In the genomic region with DNA sequence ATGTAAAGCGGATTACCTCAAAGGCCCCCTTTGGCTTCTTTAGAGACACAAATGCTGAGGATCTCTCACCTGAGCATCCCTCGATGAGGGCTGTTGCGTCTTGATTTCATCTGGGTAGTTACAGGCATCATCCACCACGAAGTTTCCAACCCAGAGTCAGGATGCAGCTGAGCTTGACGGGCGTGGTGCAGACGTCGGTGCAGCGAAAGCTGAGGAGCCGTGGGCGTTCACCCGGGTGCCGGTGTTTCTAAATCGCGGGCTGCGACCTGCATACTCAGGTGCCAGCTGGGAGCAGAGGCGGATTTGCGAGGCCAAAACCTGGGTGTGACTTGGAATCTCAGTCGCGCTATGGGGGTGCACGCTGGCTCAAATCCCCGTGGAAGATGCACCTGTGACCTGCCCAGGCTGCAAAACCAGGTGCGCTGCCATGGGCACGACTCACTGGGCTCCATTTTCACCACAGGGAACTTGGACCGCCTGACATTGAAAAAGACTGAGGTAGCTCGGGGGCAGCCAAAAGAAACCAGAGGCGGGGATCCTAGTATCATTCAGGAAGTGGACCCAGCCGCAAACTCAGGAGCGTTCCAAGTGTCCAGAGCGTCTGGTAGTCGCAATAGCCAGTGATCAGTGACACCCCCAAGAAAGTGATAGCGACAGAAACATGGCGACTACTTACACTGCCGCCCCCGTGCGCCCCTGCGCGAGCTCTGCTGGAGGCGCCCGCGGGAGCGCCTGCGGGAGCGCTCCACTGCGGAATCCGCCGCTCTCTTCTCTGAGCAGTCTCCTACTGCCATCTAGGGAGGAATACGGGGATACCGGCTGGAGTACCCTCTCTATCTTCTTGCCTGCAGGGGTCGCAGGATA, we compare ENCODE assay signal across 8 cellular contexts. TPM values are rescaled to one million over a fixed set of nuclear protein-coding genes. Genes with fewer than 3 reads are reported as not detected.
A peak's percentile ranks its signal among the peaks of the same experiment; 100 is the strongest.
DNase-seq lines count a peak whose midpoint lies in the region; ATAC-seq and TF ChIP-seq lines count a peak whose summit lies in the region.

No MANE protein-coding gene starts in this region.

- peak; percentile 68 for DNase-seq in CMK (ENCODE audit: low read depth)
- DNase-seq in HS-5 (ENCODE audit: low read depth), result peak; percentile 66
- peak; percentile 80 for DNase-seq in NCI-H526 treated with DMSO at 0.1 percent for 48 hours (lab: John Stamatoyannopoulos, UW)
- peak; percentile 55 to 58 for DNase-seq in activated T-cell treated with anti-CD3 and anti-CD28 coated beads, Interleukin-2, amount 50 U/mL, for 48 hours
- DNase-seq in nucleus accumbens (lab: John Stamatoyannopoulos, UW), result peak in 55 of 56 donors; percentile 17 to 92 (median 77)
- DNase-seq in activated CD4-positive, CD25-positive, alpha-beta regulatory T cell treated with anti-CD3 and anti-CD28 coated beads, Interleukin-2, amount 50 U/mL, for 72 hours, result no peak

- H3K9me3 ChIP-seq in gastroesophageal sphincter, result peaks cover 0 to 12% (median 0%) of the 10 kb centered on the region in 3 donors

- H3K27me3 ChIP-seq in gastroesophageal sphincter, result peaks cover 91% of the 10 kb centered on the region

- ATAC-seq in gastroesophageal sphincter, result no peak
- no peak for ATAC-seq in HG02884 (IDR thresholded peaks at IDR 0.05; ENCODE audit: unreplicated experiment)

- H3K27ac ChIP-seq in gastroesophageal sphincter, result no peak overlapping the region

- WGBS in gastroesophageal sphincter (ENCODE audit: low coverage in 1 of 2), 2 donors, result 0% methylated on average over 6 of the region's 50 CpGs; no CpG with 5 or more reads in 1 of the 2 donors

- H3K4me1 ChIP-seq in gastroesophageal sphincter, result peaks cover 0 to 11% (median 4%) of the 10 kb centered on the region in 3 donors

- TF ChIP-seq EP300 in gastroesophageal sphincter (IDR thresholded peaks at IDR 0.05), result no peak

- TF ChIP-seq CTCF in gastroesophageal sphincter (IDR thresholded peaks at IDR 0.05), result peak in 3 of 4 experiments; percentile 18 to 56 (median 37)

- H3K36me3 ChIP-seq in gastroesophageal sphincter, result no peaks in the 10 kb centered on the region

- H3K4me3 ChIP-seq in gastroesophageal sphincter, result peak overlapping the region in 1 of 2 donors; percentile 25

- no peak for TF ChIP-seq POLR2A in gastroesophageal sphincter (IDR thresholded peaks at IDR 0.05)

RNA-seq across cellular contexts. Expression of a gene that starts 36.4 kb away (rescaled TPM):
- total RNA-seq in gastroesophageal sphincter, result not detected

RNA-seq across cellular contexts. Expression of a gene that starts 47.3 kb away (rescaled TPM):
- total RNA-seq in gastroesophageal sphincter, result not detected

RNA-seq across cellular contexts. Expression of a gene that starts 54.3 kb away (rescaled TPM):
- not detected for total RNA-seq in gastroesophageal sphincter
